3 cellular contexts compared by ENCODE assay signal in the genomic region with DNA sequence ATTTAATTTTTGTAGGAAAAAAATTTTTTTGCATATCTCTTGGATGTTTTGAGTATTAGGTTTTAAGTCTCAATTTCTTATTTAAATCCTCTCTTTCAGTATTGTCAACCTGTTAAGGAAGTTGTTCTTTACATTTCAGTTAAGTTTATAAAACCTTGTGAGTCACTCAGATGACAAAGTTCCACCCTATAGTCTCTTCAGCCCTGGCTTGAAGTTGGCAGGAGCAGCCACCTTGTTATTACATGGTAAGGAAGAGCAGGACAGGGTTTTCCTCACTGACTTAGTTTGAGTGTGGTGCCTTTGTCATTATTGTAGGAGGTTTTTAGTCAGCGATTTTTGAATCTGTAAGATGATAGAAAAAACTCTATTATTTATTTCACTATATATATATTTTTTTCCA.
"Had no signal": no experiment of that assay in that cellular context is flagged by ENCODE, and none has a peak within 500 bp of the region (broad histone marks: within the 10 kb centered on the region; RNA-seq: fewer than 3 reads in every experiment).

No MANE protein-coding gene starts in this region.

- ATAC-seq: GM12878 had no signal

- DNase-seq: GDM1, GF-D8 had no signal

- H3K4me3 ChIP-seq: GM12878 had no signal
